Comparison of ENCODE assay signal across 8 cellular contexts in genomic region chr11:535519-536454, GRCh38. TPM values are rescaled to one million over a fixed set of nuclear protein-coding genes. Genes with fewer than 3 reads are reported as not detected.
DNase-seq lines count a peak whose midpoint lies in the region; ATAC-seq and TF ChIP-seq lines count a peak whose summit lies in the region.

TSS of gene HRAS (minus strand) at chr11:535576.

- H3K9me3 ChIP-seq in HUES6 (ENCODE audit: control insufficient read depth, insufficient read depth, low read depth, low read length) (no peaks in the 10 kb centered on the region), OCI-LY1 (ENCODE audit: low read length) (no peaks in the 10 kb centered on the region)

- H3K36me3 Mint-ChIP-seq in endothelial cell (ENCODE audit: low read depth, unreplicated experiment) = peaks cover 6% of the 10 kb centered on the region

- H3K4me1 Mint-ChIP-seq in endothelial cell (ENCODE audit: unreplicated experiment) = peaks cover 7% of the 10 kb centered on the region

- H3K9me2 ChIP-seq in OCI-LY1 (ENCODE audit: low read depth, low read length) = no peaks in the 10 kb centered on the region

- ATAC-seq in GM21390 (IDR thresholded peaks at IDR 0.05; ENCODE audit: unreplicated experiment) = peak; percentile 63

- H3K27ac ChIP-seq in HUES6 (ENCODE audit: low read depth, low read length) (0 out of 2 replicates have a peak within 1 kb of the TSS, but pooled peaks have one; percentile 0), OCI-LY1 (ENCODE audit: low read depth, low read length, poor library complexity, severe bottlenecking) (peak within 1 kb of the TSS; percentile 84)

- TF ChIP-seq CTCF in OCI-LY1 (IDR thresholded peaks at IDR 0.05; ENCODE audit: low read length) = no peak
- TF ChIP-seq CTCF in endothelial cell (IDR thresholded peaks at IDR 0.05; ENCODE audit: unreplicated experiment) = no peak

- H3K4me1 ChIP-seq in HUES6 (ENCODE audit: control insufficient read depth, insufficient read depth, low read length) (peaks cover 9% of the 10 kb centered on the region), OCI-LY1 (ENCODE audit: insufficient read depth, low read length, severe bottlenecking) (peaks cover 28% of the 10 kb centered on the region)

- H3K9ac ChIP-seq in HUES6 (ENCODE audit: low read length) = peak within 1 kb of the TSS; percentile 72
- peak within 1 kb of the TSS; percentile 83 for H3K9ac ChIP-seq in OCI-LY1 (ENCODE audit: low read length)

- no peaks in the 10 kb centered on the region for H3K79me2 ChIP-seq in OCI-LY1 (ENCODE audit: insufficient read depth, low read length)

- peak within 1 kb of the TSS; percentile 95 for H3K4me3 Mint-ChIP-seq in endothelial cell (ENCODE audit: unreplicated experiment)

- no peaks in the 10 kb centered on the region for H3K9me3 Mint-ChIP-seq in endothelial cell (ENCODE audit: unreplicated experiment)

- H3K4me3 ChIP-seq in HUES6 (ENCODE audit: low read depth, low read length) (peak within 1 kb of the TSS; percentile 83), OCI-LY1 (ENCODE audit: low read depth, low read length, poor library complexity, severe bottlenecking) (peak within 1 kb of the TSS; percentile 86)

- peaks cover 13% of the 10 kb centered on the region for H3K27me3 ChIP-seq in HUES6 (ENCODE audit: control insufficient read depth, insufficient read depth, low read length)
- no peaks in the 10 kb centered on the region for H3K27me3 ChIP-seq in OCI-LY1 (ENCODE audit: insufficient read depth, low read length)

- DNase-seq in COR-L47 (lab: John Stamatoyannopoulos, UW) (peak; percentile 92), endothelial cell (ENCODE audit: low spot score) (peak; percentile 98), middle frontal gyrus (ENCODE audit: extremely low spot score, low spot score) (peak; percentile 89)
- peak; percentile 95 for DNase-seq in activated CD8-positive, alpha-beta memory T cell treated with anti-CD3 and anti-CD28 coated beads, Interleukin-2, amount 50 U/mL, for 4 hours
- DNase-seq in stimulated activated CD8-positive, alpha-beta memory T cell treated with anti-CD3 and anti-CD28 coated beads, Interleukin-2, amount 100 ng/mL, for 1 hour (ENCODE audit: low read depth in 2 of 2) = peak; percentile 91 to 93

- H3F3A ChIP-seq in OCI-LY1 (ENCODE audit: insufficient read depth, low read length) = peaks cover 5% of the 10 kb centered on the region; the same call in 1 of the 2 replicates

- H3K36me3 ChIP-seq in HUES6 (ENCODE audit: control insufficient read depth, insufficient read depth, low read length) = peaks cover 27% of the 10 kb centered on the region
- peaks cover 16% of the 10 kb centered on the region for H3K36me3 ChIP-seq in OCI-LY1 (ENCODE audit: insufficient read depth, low read length)

- H2AFZ ChIP-seq in OCI-LY1 (ENCODE audit: low read length) = no peak within 1 kb of the TSS

- H3K27me3 Mint-ChIP-seq in endothelial cell (ENCODE audit: unreplicated experiment) = peaks cover 14% of the 10 kb centered on the region

- H3K27ac Mint-ChIP-seq in endothelial cell (ENCODE audit: unreplicated experiment) = peak within 1 kb of the TSS; percentile 82

- peak within 1 kb of the TSS; percentile 73 for H3K4me2 ChIP-seq in OCI-LY1 (ENCODE audit: low read length)

- no peaks in the 10 kb centered on the region for H4K20me1 ChIP-seq in OCI-LY1 (ENCODE audit: insufficient read depth, low read length)

RNA-seq across cellular contexts. Expression of gene HRAS, which starts in this region (rescaled TPM):
- total RNA-seq in endothelial cell (ENCODE audit: unreplicated experiment) = 92.4 TPM

Comparison
In these comparisons a context has a peak if more than half of its experiments do, and no peak if none do; other contexts are left out.
1. Peak in every context shown above with its lines: DNase-seq, ATAC-seq, H3K4me3 ChIP-seq and H3K27ac ChIP-seq.